15 cellular contexts compared by ENCODE assay signal in genomic region chr1:112383759-112384370, GRCh38. TPM values are rescaled to one million over a fixed set of nuclear protein-coding genes. Genes with fewer than 3 reads are reported as not detected.
DNase-seq lines count a peak whose midpoint lies in the region; ATAC-seq and TF ChIP-seq lines count a peak whose summit lies in the region.
"Had no signal": no experiment of that assay in that cellular context is flagged by ENCODE, and none has a peak within 500 bp of the region (broad histone marks: within the 10 kb centered on the region; RNA-seq: fewer than 3 reads in every experiment).

No MANE protein-coding gene starts in this region.

- H3K27ac Mint-ChIP-seq in type B pancreatic cell = peak overlapping the region; percentile 60

- no peaks in the 10 kb centered on the region for H3K9me2 ChIP-seq in hepatocyte (replicated peaks; ENCODE audit: insufficient read depth)

- H3K9me3 Mint-ChIP-seq in type B pancreatic cell = no peaks in the 10 kb centered on the region

- H3K9me3 ChIP-seq in cardiac muscle cell (ENCODE audit: low read depth) (no peaks in the 10 kb centered on the region), hepatocyte (ENCODE audit: low read depth) (no peaks in the 10 kb centered on the region), thyroid gland (no peaks in the 10 kb centered on the region), right lobe of liver (no peaks in the 10 kb centered on the region)
- H3K9me3 ChIP-seq: BLaER1 treated with 17β-estradiol and CSF1 and Interleukin-3, amounts not matched to agents 10 nM and 100 nM had no signal

- H2AFZ ChIP-seq in hepatocyte = no peak overlapping the region
- H2AFZ ChIP-seq: GM23248 had no signal

- H3K36me3 ChIP-seq in cardiac muscle cell (no peaks in the 10 kb centered on the region), hepatocyte (replicated peaks; ENCODE audit: insufficient read depth, low read depth) (no peaks in the 10 kb centered on the region), thyroid gland (no peaks in the 10 kb centered on the region), right lobe of liver (no peaks in the 10 kb centered on the region)
- H3K36me3 ChIP-seq: BLaER1 treated with 17β-estradiol and CSF1 and Interleukin-3, amounts not matched to agents 10 nM and 100 nM had no signal

- peaks cover 21% of the 10 kb centered on the region for H3K4me1 Mint-ChIP-seq in type B pancreatic cell (ENCODE audit: unreplicated experiment)

- H3K4me3 Mint-ChIP-seq in type B pancreatic cell = peak overlapping the region; percentile 13
- H3K4me3 Mint-ChIP-seq: CD4-positive, CD25-positive, alpha-beta regulatory T cell had no signal

- no peaks in the 10 kb centered on the region for H3K36me3 Mint-ChIP-seq in type B pancreatic cell
- H3K36me3 Mint-ChIP-seq: CD4-positive, CD25-positive, alpha-beta regulatory T cell had no signal

- H3K27ac ChIP-seq in cardiac muscle cell (peak overlapping the region; percentile 65), hepatocyte (peak overlapping the region; percentile 42), thyroid gland (no peak overlapping the region), right lobe of liver (no peak overlapping the region)
- H3K27ac ChIP-seq: BLaER1 treated with 17β-estradiol and CSF1 and Interleukin-3, amounts not matched to agents 10 nM and 100 nM; GM23248; HL-60 had no signal

- peak overlapping the region; percentile 30 for H3K4me2 ChIP-seq in hepatocyte
- H3K4me2 ChIP-seq: BLaER1 treated with 17β-estradiol and CSF1 and Interleukin-3, amounts not matched to agents 10 nM and 100 nM had no signal

- TF ChIP-seq POLR2A in thyroid gland (IDR thresholded peaks at IDR 0.05) = no peak
- no peak for TF ChIP-seq POLR2A in right lobe of liver (IDR thresholded peaks at IDR 0.05)

- peak in 1 of 2 donors; percentile 72 for DNase-seq in cardiac muscle cell (ENCODE audit: low read depth in 1 of 2, low spot score in 1 of 2)
- no peak for DNase-seq in Right ventricle myocardium inferior (ENCODE audit: missing footprints)
- peak; percentile 70 for DNase-seq in NCI-H82 (lab: John Stamatoyannopoulos, UW)
- no peak for DNase-seq in hepatocyte (ENCODE audit: low spot score)
- DNase-seq in type B pancreatic cell (ENCODE audit: extremely low spot score, unreplicated experiment) = no peak
- no peak for DNase-seq in thyroid gland
- DNase-seq in right lobe of liver = no peak
- DNase-seq: ACHN; CD4-positive, CD25-positive, alpha-beta regulatory T cell; DMS 273 treated with DMSO at 0.1 percent for 48 hours; GM23248; H7 had no signal

- no peak for ATAC-seq in Right ventricle myocardium inferior
- no peak for ATAC-seq in right lobe of liver
- ATAC-seq: GM12878 had no signal

- H3K4me1 ChIP-seq in cardiac muscle cell (ENCODE audit: low read depth) (peaks cover 13% of the 10 kb centered on the region), hepatocyte (ENCODE audit: insufficient read depth) (peaks cover 10% of the 10 kb centered on the region), thyroid gland (no peaks in the 10 kb centered on the region), right lobe of liver (no peaks in the 10 kb centered on the region)

- no peaks in the 10 kb centered on the region for H4K20me1 ChIP-seq in hepatocyte (ENCODE audit: insufficient read depth, poor library complexity, severe bottlenecking)
- H4K20me1 ChIP-seq: BLaER1 treated with 17β-estradiol and CSF1 and Interleukin-3, amounts not matched to agents 10 nM and 100 nM had no signal

- 20% methylated on average over 1 of the region's 1 CpG for WGBS in hepatocyte (ENCODE audit: low lambda C conversion rate, missing lambda C conversion rate)
- 55 to 67% methylated on average over 1 of the region's 1 CpG for WGBS in thyroid gland, 2 donors
- 18% methylated on average over 1 of the region's 1 CpG for WGBS in right lobe of liver (ENCODE audit: insufficient coverage, low coverage, low lambda C conversion rate, missing lambda C conversion rate)

- peaks cover 18% of the 10 kb centered on the region for H3K27me3 Mint-ChIP-seq in type B pancreatic cell

- intact Hi-C loops in Right ventricle myocardium inferior (cut with DNase I) = no loop called here
- intact Hi-C loops in thyroid gland (cut with DNase I) = no loop called here
- intact Hi-C loops in right lobe of liver (cut with DNase I) = loop anchor here in 1 of 2 donors (10.0 kb wide), 1 partner anchor 311 kb away; no protein-coding TSS in a partner anchor

- TF ChIP-seq CTCF in cardiac muscle cell (IDR thresholded peaks at IDR 0.05; ENCODE audit: low read depth, low read length) (no peak), hepatocyte (IDR thresholded peaks at IDR 0.05; ENCODE audit: poor library complexity) (no peak), type B pancreatic cell (conservative IDR thresholded peaks at IDR 0.05) (no peak), thyroid gland (IDR thresholded peaks at IDR 0.05) (no peak), right lobe of liver (IDR thresholded peaks at IDR 0.05) (no peak)

- H3K27me3 ChIP-seq in cardiac muscle cell = no peaks in the 10 kb centered on the region
- H3K27me3 ChIP-seq in hepatocyte = no peaks in the 10 kb centered on the region
- H3K27me3 ChIP-seq in thyroid gland = no peaks in the 10 kb centered on the region
- no peaks in the 10 kb centered on the region for H3K27me3 ChIP-seq in right lobe of liver
- H3K27me3 ChIP-seq: BLaER1 treated with 17β-estradiol and CSF1 and Interleukin-3, amounts not matched to agents 10 nM and 100 nM had no signal

- no peaks in the 10 kb centered on the region for H3K79me2 ChIP-seq in hepatocyte

- H3K4me3 ChIP-seq in cardiac muscle cell (no peak overlapping the region), hepatocyte (no peak overlapping the region), thyroid gland (replicated peaks in 1 of 3) (no peak overlapping the region), right lobe of liver (no peak overlapping the region)
- H3K4me3 ChIP-seq: BLaER1 treated with 17β-estradiol and CSF1 and Interleukin-3, amounts not matched to agents 10 nM and 100 nM; GM12878; GM23248 had no signal

RNA-seq across cellular contexts. Expression of gene CTTNBP2NL, which starts 12.1 kb away (rescaled TPM):
- total RNA-seq in cardiac muscle cell (6.4 and 13.1 TPM in 2 replicates), Right ventricle myocardium inferior (12.5 TPM), hepatocyte (16.4 and 18.1 TPM in 2 replicates), type B pancreatic cell (ENCODE audit: low replicate concordance) (47.9 and 77.4 TPM in 2 replicates), thyroid gland (10 to 100 TPM; 11.8 to 20.7 (median 19.2) TPM), right lobe of liver (1 to 10 TPM; 3.5 to 8.1 (median 4.8) TPM)
- polyA plus RNA-seq in cardiac muscle cell (9.2 and 14.2 TPM in 2 replicates), hepatocyte (10.2 and 11.4 TPM in 2 replicates)

Comparison
In these comparisons a context has a peak if more than half of its experiments do, and no peak if none do; other contexts are left out.
1. H3K27ac ChIP-seq: peak in cardiac muscle cell (single experiment) and hepatocyte (single experiment); none in thyroid gland (0 of 3) and right lobe of liver (0 of 3).